22 cellular contexts compared by ENCODE assay signal in the genomic region with DNA sequence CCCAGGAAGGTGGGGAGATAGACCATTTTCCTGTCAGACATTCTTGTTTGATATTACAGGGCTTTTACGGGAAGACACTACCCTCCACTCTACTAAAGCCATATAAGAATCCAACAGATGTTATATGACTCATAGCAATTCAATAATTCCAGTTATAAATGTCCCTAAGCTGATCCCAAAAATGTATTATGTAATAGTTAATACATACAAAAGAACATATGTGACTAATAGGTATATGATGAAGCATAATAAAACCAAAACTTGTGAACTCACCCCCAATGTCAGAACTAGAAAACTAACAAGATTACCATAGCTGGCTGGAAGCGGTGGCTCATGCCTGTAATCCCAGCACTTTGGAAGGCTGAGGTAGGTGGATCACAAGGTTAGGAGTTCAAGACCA.
"Had no signal": no experiment of that assay in that cellular context is flagged by ENCODE, and none has a peak within 500 bp of the region (broad histone marks: within the 10 kb centered on the region; RNA-seq: fewer than 3 reads in every experiment).

No MANE protein-coding gene starts in this region.

- H3K9me3 ChIP-seq: gastrocnemius medialis, uterus had no signal

- H3K27ac ChIP-seq: brain microvascular endothelial cell, gastrocnemius medialis, neural progenitor cell, tibial nerve, uterus, WERI-Rb-1 had no signal

- ATAC-seq: activated CD8-positive, alpha-beta memory T cell treated with anti-CD3 and anti-CD28 coated beads, Interleukin-2, amount 10 ng/mL, durations not matched to agents 7 days and 5 days; activated naive CD8-positive, alpha-beta T cell treated with anti-CD3 and anti-CD28 coated beads, Interleukin-2, amount 50 U/mL, for 24 hours; gastrocnemius medialis; naive thymus-derived CD4-positive, alpha-beta T cell; stimulated activated naive CD8-positive, alpha-beta T cell treated with anti-CD3 and anti-CD28 coated beads, Interleukin-15, Interleukin-2, amounts not matched to agents 100 U/mL and 50 U/mL, for 24 hours had no signal

- H3K4me1 ChIP-seq: gastrocnemius medialis, neural progenitor cell, tibial nerve, uterus had no signal

- DNase-seq: activated CD4-positive, alpha-beta memory T cell treated with anti-CD3 and anti-CD28 coated beads, Interleukin-2, amount 10 ng/mL, durations not matched to agents 7 days and 5 days; activated CD4-positive, alpha-beta T cell treated with anti-CD3 and anti-CD28 coated beads for 1 hour; activated CD8-positive, alpha-beta memory T cell treated with anti-CD3 and anti-CD28 coated beads, Interleukin-2, amount 10 ng/mL, durations not matched to agents 7 days and 5 days; activated naive CD4-positive, alpha-beta T cell treated with Interleukin-2 at 50 U/mL for 16 hours; activated naive CD8-positive, alpha-beta T cell treated with anti-CD3 and anti-CD28 coated beads, Interleukin-2, amount 50 U/mL, for 24 hours; activated T-cell treated with anti-CD3 and anti-CD28 coated beads, Interleukin-2, amount 50 U/mL, for 24 hours; anterior cingulate cortex; brain microvascular endothelial cell; effector CD4-positive, alpha-beta T cell; gastrocnemius medialis; head of caudate nucleus; kidney glomerular epithelial cell; mesendoderm; naive thymus-derived CD4-positive, alpha-beta T cell; stimulated activated CD4-positive, alpha-beta T cell treated with anti-CD3 and anti-CD28 coated beads, Interleukin-12 subunit alpha, Interleukin-12 subunit beta, amount 100 ng/mL, for 4 hours; stimulated activated CD4-positive, alpha-beta T cell treated with anti-CD3 and anti-CD28 coated beads, Interleukin-2, amount 100 ng/mL, for 24 hours; stimulated activated naive CD8-positive, alpha-beta T cell treated with anti-CD3 and anti-CD28 coated beads, Interleukin-15, Interleukin-2, amounts not matched to agents 100 U/mL and 50 U/mL, for 24 hours; substantia nigra; uterus; WERI-Rb-1 had no signal

- H3K27me3 ChIP-seq: brain microvascular endothelial cell, gastrocnemius medialis, neural progenitor cell, tibial nerve, uterus had no signal

- H3K4me3 ChIP-seq: gastrocnemius medialis, neural progenitor cell, tibial nerve, uterus had no signal

- H3K36me3 ChIP-seq: brain microvascular endothelial cell, gastrocnemius medialis, neural progenitor cell, uterus, WERI-Rb-1 had no signal
